10 cellular contexts compared by ENCODE assay signal in genomic region chr1:151828931-151829330, GRCh38. TPM values are rescaled to one million over a fixed set of nuclear protein-coding genes. Genes with fewer than 3 reads are reported as not detected.
DNase-seq lines count a peak whose midpoint lies in the region; ATAC-seq lines count a peak whose summit lies in the region.
"Had no signal": no experiment of that assay in that cellular context is flagged by ENCODE, and none has a peak within 500 bp of the region (broad histone marks: within the 10 kb centered on the region; RNA-seq: fewer than 3 reads in every experiment).

No MANE protein-coding gene starts in this region.

- H3K36me3 Mint-ChIP-seq in CD4-positive, alpha-beta memory T cell: peaks cover 0 to 6% of the 10 kb centered on the region in 2 donors
- no peaks in the 10 kb centered on the region for H3K36me3 Mint-ChIP-seq in activated naive CD8-positive, alpha-beta T cell treated with anti-CD3 and anti-CD28 coated beads, Interleukin-2, amount 50 U/mL, for 24 hours (ENCODE audit: low read depth)

- no peaks in the 10 kb centered on the region for H3K27me3 Mint-ChIP-seq in CD4-positive, alpha-beta memory T cell
- H3K27me3 Mint-ChIP-seq in activated naive CD8-positive, alpha-beta T cell treated with anti-CD3 and anti-CD28 coated beads, Interleukin-2, amount 50 U/mL, for 24 hours: no peaks in the 10 kb centered on the region

- no peak overlapping the region for H3K9ac ChIP-seq in HUES64 (ENCODE audit: low read depth, low read length)

- no peaks in the 10 kb centered on the region for H3K36me3 ChIP-seq in CD4-positive, alpha-beta memory T cell (ENCODE audit: insufficient read depth, low read length)
- H3K36me3 ChIP-seq in HUES64 (ENCODE audit: insufficient read depth, low read length): no peaks in the 10 kb centered on the region

- peak overlapping the region; percentile 62 for H3K27ac ChIP-seq in CD4-positive, alpha-beta memory T cell (ENCODE audit: low read depth, low read length)
- no peak overlapping the region for H3K27ac ChIP-seq in HUES64 (ENCODE audit: low read depth, low read length)

- H3K9me3 ChIP-seq in CD4-positive, alpha-beta memory T cell (ENCODE audit: control insufficient read depth in 1 of 2, low read length in 2 of 2): no peaks in the 10 kb centered on the region
- no peaks in the 10 kb centered on the region for H3K9me3 ChIP-seq in HUES64 (ENCODE audit: insufficient read depth, low read depth, low read length)

- no peak for DNase-seq in CD4-positive, alpha-beta memory T cell
- DNase-seq in activated naive CD8-positive, alpha-beta T cell treated with anti-CD3 and anti-CD28 coated beads, Interleukin-2, amount 50 U/mL, for 24 hours: no peak
- peak; percentile 42 for DNase-seq in kidney tubule cell (ENCODE audit: low spot score)
- DNase-seq in DMS 273 (lab: John Stamatoyannopoulos, UW; ENCODE audit: unreplicated experiment): no peak
- DNase-seq in amniotic stem cell (lab: John Stamatoyannopoulos, UW): no peak
- no peak for DNase-seq in activated CD8-positive, alpha-beta memory T cell treated with anti-CD3 and anti-CD28 coated beads, Interleukin-2, amount 50 U/mL, for 48 hours
- DNase-seq: NCI-H524; stimulated activated CD4-positive, alpha-beta T cell treated with anti-CD3 and anti-CD28 coated beads, Interleukin-12 subunit alpha, Interleukin-12 subunit beta, amount 100 ng/mL, for 4 hours had no signal

- peaks cover 54 to 98% (median 73%) of the 10 kb centered on the region in 4 donors for H3K4me1 Mint-ChIP-seq in CD4-positive, alpha-beta memory T cell
- H3K4me1 Mint-ChIP-seq in activated naive CD8-positive, alpha-beta T cell treated with anti-CD3 and anti-CD28 coated beads, Interleukin-2, amount 50 U/mL, for 24 hours: peaks cover 77% of the 10 kb centered on the region

- H3K27me3 ChIP-seq in CD4-positive, alpha-beta memory T cell (ENCODE audit: insufficient read depth, low read length): no peaks in the 10 kb centered on the region
- no peaks in the 10 kb centered on the region; the same call in 1 of the 2 replicates for H3K27me3 ChIP-seq in HUES64 (ENCODE audit: insufficient read depth, low read length)

- WGBS in HUES64: 6% methylated on average over 11 of the region's 11 CpGs

- H3K27ac Mint-ChIP-seq in CD4-positive, alpha-beta memory T cell: peak overlapping the region; percentile 88 to 96 (median 93)
- peak overlapping the region; percentile 75 for H3K27ac Mint-ChIP-seq in activated naive CD8-positive, alpha-beta T cell treated with anti-CD3 and anti-CD28 coated beads, Interleukin-2, amount 50 U/mL, for 24 hours

- POLR2A ChIA-PET in CD4-positive, alpha-beta memory T cell (lab: Charles Lee; ENCODE audit: partially characterized antibody): interaction anchor here (1.6 to 12.4 kb wide), 5 partner anchors 10 to 66 kb away, joined by 4 to 233 read pairs (median 33); partner anchors contain the start of genes C2CD4D, MRPL9 and TDRKH

- intact Hi-C loops in CD4-positive, alpha-beta memory T cell (cut with micrococcal nuclease): no loop called here

- peak overlapping the region; percentile 60 to 94 (median 76) for H3K4me3 Mint-ChIP-seq in CD4-positive, alpha-beta memory T cell
- peak overlapping the region; percentile 10 for H3K4me3 Mint-ChIP-seq in activated naive CD8-positive, alpha-beta T cell treated with anti-CD3 and anti-CD28 coated beads, Interleukin-2, amount 50 U/mL, for 24 hours

- CTCF ChIA-PET in CD4-positive, alpha-beta memory T cell (lab: Charles Lee; ENCODE audit: partially characterized antibody): interaction anchor here (0.7 to 4.1 kb wide), 9 partner anchors 7 to 672 kb away, joined by 3 to 26 read pairs (median 4); partner anchors contain the start of genes C2CD4D and TNFAIP8L2

- no peak overlapping the region for H3K4me3 ChIP-seq in CD4-positive, alpha-beta memory T cell (ENCODE audit: low read length in 2 of 2)
- H3K4me3 ChIP-seq in HUES64 (ENCODE audit: low read length): 0 out of 2 replicates have a peak overlapping the region, but pooled peaks have one; percentile 10

- H3K9me3 Mint-ChIP-seq in CD4-positive, alpha-beta memory T cell: peaks cover 0 to 3% (median 0%) of the 10 kb centered on the region in 8 donors
- no peaks in the 10 kb centered on the region for H3K9me3 Mint-ChIP-seq in activated naive CD8-positive, alpha-beta T cell treated with anti-CD3 and anti-CD28 coated beads, Interleukin-2, amount 50 U/mL, for 24 hours

- H3K4me1 ChIP-seq in CD4-positive, alpha-beta memory T cell (ENCODE audit: insufficient read depth, low read length): peaks cover 90% of the 10 kb centered on the region
- H3K4me1 ChIP-seq in HUES64 (ENCODE audit: insufficient read depth, low read length): peaks cover 22% of the 10 kb centered on the region

- ATAC-seq in activated naive CD8-positive, alpha-beta T cell treated with anti-CD3 and anti-CD28 coated beads, Interleukin-2, amount 50 U/mL, for 24 hours: no peak
- ATAC-seq in GM18858 (IDR thresholded peaks at IDR 0.05; ENCODE audit: unreplicated experiment): no peak

RNA-seq across cellular contexts. Expression of gene RORC, which starts 2.7 kb away (rescaled TPM):
- total RNA-seq in CD4-positive, alpha-beta memory T cell: 10 to 100 TPM in 1 of 2 experiments, 1 to 10 TPM in 1; 10.0 to 11.2 TPM
- 10 to 100 TPM; 14.8 to 43.1 TPM for polyA plus RNA-seq in CD4-positive, alpha-beta memory T cell
- polyA plus RNA-seq in HUES64 (2013, experiment 1 of 2): 0.15 TPM
- 0.32 TPM for polyA plus RNA-seq in HUES64 (2013, experiment 2 of 2)

RNA-seq across cellular contexts. Expression of gene C2CD4D, which starts 10.7 kb away (rescaled TPM):
- 1 to 10 TPM; 1.0 to 1.7 TPM for total RNA-seq in CD4-positive, alpha-beta memory T cell
- 1 to 10 TPM; 1.3 to 3.4 TPM for polyA plus RNA-seq in CD4-positive, alpha-beta memory T cell
- polyA plus RNA-seq in HUES64 (2013, experiment 1 of 2): 0.25 TPM
- polyA plus RNA-seq in HUES64 (2013, experiment 2 of 2): 0.51 TPM

RNA-seq across cellular contexts. Expression of gene LINGO4, which starts 23.7 kb away (rescaled TPM):
- total RNA-seq in CD4-positive, alpha-beta memory T cell: under 1 TPM; 0.36 to 0.52 TPM
- under 1 TPM in 1 of 2 donors, not detected in 1; 0.20 TPM for polyA plus RNA-seq in CD4-positive, alpha-beta memory T cell
- not detected for polyA plus RNA-seq in HUES64 (2013, experiment 1 of 2)
- not detected for polyA plus RNA-seq in HUES64 (2013, experiment 2 of 2)

RNA-seq across cellular contexts. Expression of gene THEM5, which starts 24.6 kb away (rescaled TPM):
- not detected for total RNA-seq in CD4-positive, alpha-beta memory T cell
- under 1 TPM in 1 of 2 donors, not detected in 1; 0.40 TPM for polyA plus RNA-seq in CD4-positive, alpha-beta memory T cell
- polyA plus RNA-seq in HUES64 (2013, experiment 1 of 2): not detected
- polyA plus RNA-seq in HUES64 (2013, experiment 2 of 2): not detected

RNA-seq across cellular contexts. Expression of gene TDRKH, which starts 38.6 kb away (rescaled TPM):
- total RNA-seq in CD4-positive, alpha-beta memory T cell: 10 to 100 TPM; 29.1 to 29.3 TPM
- 10 to 100 TPM; 16.6 to 18.8 TPM for polyA plus RNA-seq in CD4-positive, alpha-beta memory T cell
- polyA plus RNA-seq in HUES64 (2013, experiment 1 of 2): 15.8 TPM
- 23.5 TPM for polyA plus RNA-seq in HUES64 (2013, experiment 2 of 2)
